Comparison of ENCODE assay signal across 8 cellular contexts in genomic region chr17:75130632-75131277, GRCh38. TPM values are rescaled to one million over a fixed set of nuclear protein-coding genes. Genes with fewer than 3 reads are reported as not detected.
DNase-seq lines count a peak whose midpoint lies in the region; ATAC-seq lines count a peak whose summit lies in the region.

No MANE protein-coding gene starts in this region.

- in situ Hi-C loops in HAP-1 (cut with MboI; ENCODE audit: low sequenced_read_pairs): no loop called here

- H3K9me3 Mint-ChIP-seq in activated CD4-positive, alpha-beta memory T cell treated with anti-CD3 and anti-CD28 coated beads, Interleukin-2, amount 10 ng/mL, durations not matched to agents 7 days and 5 days: no peaks in the 10 kb centered on the region
- H3K9me3 Mint-ChIP-seq in effector memory CD8-positive, alpha-beta T cell: no peaks in the 10 kb centered on the region

- POLR2A ChIA-PET in activated CD4-positive, alpha-beta memory T cell treated with anti-CD3 and anti-CD28 coated beads, Interleukin-2, amount 10 ng/mL, durations not matched to agents 7 days and 5 days (lab: Charles Lee): interaction anchor here (0.6 to 5.9 kb wide), 15 partner anchors 10 to 118 kb away, joined by 3 to 42 read pairs (median 5); partner anchors contain the start of genes ARMC7, JPT1, SLC16A5 and SUMO2

- H3K9me3 ChIP-seq in HAP-1: no peaks in the 10 kb centered on the region
- H3K9me3 ChIP-seq in mesodermal cell (ENCODE audit: control insufficient read depth, low read length): no peaks in the 10 kb centered on the region

- H3K36me3 Mint-ChIP-seq in activated CD4-positive, alpha-beta memory T cell treated with anti-CD3 and anti-CD28 coated beads, Interleukin-2, amount 10 ng/mL, durations not matched to agents 7 days and 5 days (ENCODE audit: low read depth): peaks cover 38% of the 10 kb centered on the region
- H3K36me3 Mint-ChIP-seq in effector memory CD8-positive, alpha-beta T cell (ENCODE audit: insufficient read depth): peaks cover 17% of the 10 kb centered on the region

- peak overlapping the region; percentile 86 for H3K4me3 Mint-ChIP-seq in activated CD4-positive, alpha-beta memory T cell treated with anti-CD3 and anti-CD28 coated beads, Interleukin-2, amount 10 ng/mL, durations not matched to agents 7 days and 5 days
- peak overlapping the region; percentile 85 to 87 for H3K4me3 Mint-ChIP-seq in effector memory CD8-positive, alpha-beta T cell

- H3K27ac ChIP-seq in mesodermal cell (ENCODE audit: low read depth, low read length, severe bottlenecking): peak overlapping the region; percentile 89

- peaks cover 30% of the 10 kb centered on the region for H3K36me3 ChIP-seq in HAP-1 (replicated peaks)
- peaks cover 32% of the 10 kb centered on the region for H3K36me3 ChIP-seq in mesodermal cell (ENCODE audit: control insufficient read depth, insufficient read depth, low read length)

- peak; percentile 66 for ATAC-seq in effector memory CD8-positive, alpha-beta T cell (replicated peaks)
- ATAC-seq in stimulated activated naive CD8-positive, alpha-beta T cell treated with anti-CD3 and anti-CD28 coated beads, Interleukin-15, Interleukin-2, amounts not matched to agents 100 U/mL and 50 U/mL, for 24 hours: peak; percentile 55
- no peak for ATAC-seq in GM21825 (IDR thresholded peaks at IDR 0.05; ENCODE audit: unreplicated experiment)

- H3K27ac Mint-ChIP-seq in activated CD4-positive, alpha-beta memory T cell treated with anti-CD3 and anti-CD28 coated beads, Interleukin-2, amount 10 ng/mL, durations not matched to agents 7 days and 5 days: peak overlapping the region; percentile 85
- peak overlapping the region; percentile 56 to 85 for H3K27ac Mint-ChIP-seq in effector memory CD8-positive, alpha-beta T cell

- peak overlapping the region; percentile 87 for H3K4me3 ChIP-seq in HAP-1
- H3K4me3 ChIP-seq in mesodermal cell (ENCODE audit: extremely low read depth, insufficient read depth, low read length, poor library complexity, severe bottlenecking): peak overlapping the region; percentile 86

- DNase-seq in DMS 273 (lab: John Stamatoyannopoulos, UW; ENCODE audit: unreplicated experiment): peak; percentile 84
- DNase-seq in HAP-1 (ENCODE audit: low spot score in 2 of 2): peak; percentile 80 to 82
- peak; percentile 57 for DNase-seq in NCI-H345 treated with DMSO at 0.1 percent for 48 hours (lab: John Stamatoyannopoulos, UW; ENCODE audit: unreplicated experiment)
- peak; percentile 56 for DNase-seq in activated CD4-positive, alpha-beta memory T cell treated with anti-CD3 and anti-CD28 coated beads, Interleukin-2, amount 10 ng/mL, durations not matched to agents 7 days and 5 days
- DNase-seq in effector memory CD8-positive, alpha-beta T cell: peak in 1 of 3 experiments; percentile 20
- peak; percentile 61 for DNase-seq in stimulated activated naive CD8-positive, alpha-beta T cell treated with anti-CD3 and anti-CD28 coated beads, Interleukin-15, Interleukin-2, amounts not matched to agents 100 U/mL and 50 U/mL, for 24 hours

- CTCF ChIA-PET in activated CD4-positive, alpha-beta memory T cell treated with anti-CD3 and anti-CD28 coated beads, Interleukin-2, amount 10 ng/mL, durations not matched to agents 7 days and 5 days (lab: Charles Lee): interaction anchor here (0.6 to 6.0 kb wide), 19 partner anchors 8 to 169 kb away, joined by 3 to 130 read pairs (median 5); partner anchors contain the start of genes ARMC7, MIF4GD, NUP85 and SUMO2

- H3K4me1 Mint-ChIP-seq in activated CD4-positive, alpha-beta memory T cell treated with anti-CD3 and anti-CD28 coated beads, Interleukin-2, amount 10 ng/mL, durations not matched to agents 7 days and 5 days: peaks cover 47% of the 10 kb centered on the region
- peaks cover 12 to 23% of the 10 kb centered on the region in 2 donors for H3K4me1 Mint-ChIP-seq in effector memory CD8-positive, alpha-beta T cell (ENCODE audit: low read depth in 2 of 2)

- H3K4me1 ChIP-seq in HAP-1 (peaks cover 14% of the 10 kb centered on the region), mesodermal cell (ENCODE audit: control insufficient read depth, insufficient read depth, low read length, poor library complexity, severe bottlenecking) (peaks cover 14% of the 10 kb centered on the region)

- WGBS in mesodermal cell (ENCODE audit: insufficient coverage in 2 of 2), 2 experiments: 12 to 25% methylated on average over 11 to 23 of the region's 29 CpGs

- no peaks in the 10 kb centered on the region for H3K27me3 ChIP-seq in HAP-1 (ENCODE audit: low read depth)

- no peaks in the 10 kb centered on the region for H3K27me3 Mint-ChIP-seq in activated CD4-positive, alpha-beta memory T cell treated with anti-CD3 and anti-CD28 coated beads, Interleukin-2, amount 10 ng/mL, durations not matched to agents 7 days and 5 days
- no peaks in the 10 kb centered on the region for H3K27me3 Mint-ChIP-seq in effector memory CD8-positive, alpha-beta T cell

RNA-seq across cellular contexts. Expression of gene NT5C, which starts 0.8 kb away (rescaled TPM):
- 10 to 100 TPM; 68.2 to 69.4 TPM for total RNA-seq in activated CD4-positive, alpha-beta memory T cell treated with anti-CD3 and anti-CD28 coated beads, Interleukin-2, amount 10 ng/mL, durations not matched to agents 7 days and 5 days
- polyA plus RNA-seq in mesodermal cell (2013, experiment 1 of 2): 51.3 TPM
- 43.2 TPM for polyA plus RNA-seq in mesodermal cell (2013, experiment 2 of 2)

RNA-seq across cellular contexts. Expression of gene ARMC7, which starts 21.0 kb away (rescaled TPM):
- total RNA-seq in activated CD4-positive, alpha-beta memory T cell treated with anti-CD3 and anti-CD28 coated beads, Interleukin-2, amount 10 ng/mL, durations not matched to agents 7 days and 5 days: 10 to 100 TPM; 17.1 to 17.9 TPM
- 10.1 TPM for polyA plus RNA-seq in mesodermal cell (2013, experiment 1 of 2)
- polyA plus RNA-seq in mesodermal cell (2013, experiment 2 of 2): 10.2 TPM

RNA-seq across cellular contexts. Expression of gene JPT1, which starts 23.6 kb away (rescaled TPM):
- 100 to 1,000 TPM; 305 to 329 TPM for total RNA-seq in activated CD4-positive, alpha-beta memory T cell treated with anti-CD3 and anti-CD28 coated beads, Interleukin-2, amount 10 ng/mL, durations not matched to agents 7 days and 5 days
- 232 TPM for polyA plus RNA-seq in mesodermal cell (2013, experiment 1 of 2)
- 214 TPM for polyA plus RNA-seq in mesodermal cell (2013, experiment 2 of 2)

RNA-seq across cellular contexts. Expression of gene SLC16A5, which starts 43.0 kb away (rescaled TPM):
- total RNA-seq in activated CD4-positive, alpha-beta memory T cell treated with anti-CD3 and anti-CD28 coated beads, Interleukin-2, amount 10 ng/mL, durations not matched to agents 7 days and 5 days: 10 to 100 TPM; 10.4 TPM
- polyA plus RNA-seq in mesodermal cell (2013, experiment 1 of 2): 20.1 TPM
- polyA plus RNA-seq in mesodermal cell (2013, experiment 2 of 2): 19.1 TPM

RNA-seq across cellular contexts. Expression of gene SUMO2, which starts 52.0 kb away (rescaled TPM):
- 100 to 1,000 TPM; 548 to 559 TPM for total RNA-seq in activated CD4-positive, alpha-beta memory T cell treated with anti-CD3 and anti-CD28 coated beads, Interleukin-2, amount 10 ng/mL, durations not matched to agents 7 days and 5 days
- polyA plus RNA-seq in mesodermal cell (2013, experiment 1 of 2): 545 TPM
- polyA plus RNA-seq in mesodermal cell (2013, experiment 2 of 2): 540 TPM
